12 cellular contexts compared by ENCODE assay signal in the genomic region with DNA sequence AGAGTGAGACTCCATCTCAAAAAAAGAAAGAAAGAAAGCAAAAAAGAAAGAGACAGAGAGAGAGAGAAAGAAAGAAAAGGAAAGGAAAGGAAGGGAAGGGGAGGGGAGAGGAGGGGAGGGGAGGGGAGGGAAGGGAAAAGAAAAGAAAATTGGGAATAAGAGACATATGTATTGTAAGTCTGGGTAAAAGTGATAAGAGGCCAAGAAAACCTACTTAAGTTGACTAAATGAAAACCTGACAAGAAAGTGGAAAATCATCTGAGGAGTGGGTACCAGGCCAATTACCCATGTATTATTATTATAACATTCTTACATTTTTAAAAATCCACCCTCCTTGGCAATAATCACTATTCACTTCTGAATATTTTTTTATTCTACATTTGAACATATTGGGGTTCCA. TPM values are rescaled to one million over a fixed set of nuclear protein-coding genes. Genes with fewer than 3 reads are reported as not detected.
"Had no signal": no experiment of that assay in that cellular context is flagged by ENCODE, and none has a peak within 500 bp of the region (broad histone marks: within the 10 kb centered on the region; RNA-seq: fewer than 3 reads in every experiment).

No MANE protein-coding gene starts in this region.

- H3K36me3 ChIP-seq: HAP-1 had no signal

- DNase-seq: GM23248, GOT3, H7, H9, HCEC 1CT, HFFc6 had no signal

- H2AFZ ChIP-seq: GM23248, GM23338 had no signal

- H3K4me2 ChIP-seq: GM23338 had no signal

- H3K4me1 ChIP-seq: HAP-1 had no signal

- ATAC-seq: GM23338, HCT116 had no signal

- H3K4me3 ChIP-seq: GM23248, GM23338, HAP-1 had no signal

- H3K27ac ChIP-seq: GM23248 had no signal

- H3K9ac ChIP-seq: GM23248 had no signal

- FAIRE-seq: H1, H54 had no signal

- H3K9me3 ChIP-seq: HAP-1 had no signal

RNA-seq across cellular contexts. Expression of a gene that starts 46.3 kb away (rescaled TPM):
- total RNA-seq: GM23248, GM23338, H4, H7, HFFc6 had no signal
- polyA plus RNA-seq: GM23248, H1 had no signal
